Comparison of ENCODE assay signal across 18 cellular contexts in genomic region chr1:16015960-16016901, GRCh38. TPM values are rescaled to one million over a fixed set of nuclear protein-coding genes. Genes with fewer than 3 reads are reported as not detected.
DNase-seq lines count a peak whose midpoint lies in the region; ATAC-seq lines count a peak whose summit lies in the region.
"Had no signal": no experiment of that assay in that cellular context is flagged by ENCODE, and none has a peak within 500 bp of the region (broad histone marks: within the 10 kb centered on the region; RNA-seq: fewer than 3 reads in every experiment).

No MANE protein-coding gene starts in this region.

- in situ Hi-C loops in G401 (cut with HindIII; ENCODE audit: low sequenced_read_pairs), result no loop called here

- peak; percentile 33 for DNase-seq in G401 (ENCODE audit: low spot score)
- DNase-seq in adipocyte (ENCODE audit: low read depth), result peak; percentile 27
- peak; percentile 80 for DNase-seq in left ventricle myocardium superior
- DNase-seq in DMS79 (lab: John Stamatoyannopoulos, UW), result no peak
- no peak for DNase-seq in AG08396 (ENCODE audit: low spot score)
- DNase-seq in activated naive CD8-positive, alpha-beta T cell treated with anti-CD3 and anti-CD28 coated beads, Interleukin-2, amount 50 U/mL, for 24 hours, result no peak
- DNase-seq: activated CD4-positive, alpha-beta T cell treated with anti-CD3 and anti-CD28 coated beads for 4 hours; AML-193; DND-41; effector memory CD8-positive, alpha-beta T cell; GOT3; stimulated activated CD4-positive, alpha-beta T cell treated with anti-CD3 and anti-CD28 coated beads, Interleukin-12 subunit alpha, Interleukin-12 subunit beta, amount 100 ng/mL, for 4 hours had no signal

- no peak overlapping the region for H3K27ac Mint-ChIP-seq in activated naive CD8-positive, alpha-beta T cell treated with anti-CD3 and anti-CD28 coated beads, Interleukin-2, amount 50 U/mL, for 24 hours
- H3K27ac Mint-ChIP-seq: activated T-helper 1 cell treated with anti-CD3 and anti-CD28 coated beads, Interleukin-12 subunit alpha, Interleukin-12 subunit beta, Interleukin-2, Interleukin-4 antibody, amounts not matched to agents 30 ng/mL and 10 ng/mL and 1 ng/mL, durations not matched to agents 14 hours and 24 hours and 36 hours; T-helper 1 cell treated with Interleukin-12 subunit alpha and Interleukin-12 subunit beta and Interleukin-4 antibody, amounts not matched to agents 30 μg/mL and 1 μg/mL, for 36 hours had no signal

- peak overlapping the region; percentile 90 for H3K9ac ChIP-seq in adipocyte (ENCODE audit: low read length)
- peak overlapping the region; percentile 92 to 100 (median 98) for H3K9ac ChIP-seq in skeletal muscle tissue (ENCODE audit: low read depth in 1 of 3, low read length in 3 of 3)

- peak overlapping the region; percentile 79 for H3K4me3 ChIP-seq in adipocyte (ENCODE audit: low read length)
- H3K4me3 ChIP-seq in skeletal muscle tissue (ENCODE audit: low read length in 3 of 3), result peak overlapping the region; percentile 85 to 94 (median 89)
- H3K4me3 ChIP-seq: left lung had no signal

- no peaks in the 10 kb centered on the region for H3K27me3 ChIP-seq in adipocyte (replicated peaks; ENCODE audit: control insufficient read depth, insufficient read depth, low read length)
- no peaks in the 10 kb centered on the region for H3K27me3 ChIP-seq in skeletal muscle tissue (ENCODE audit: control insufficient read depth in 3 of 3, insufficient read depth in 3 of 3, low read length in 3 of 3)

- H3K36me3 Mint-ChIP-seq in activated naive CD8-positive, alpha-beta T cell treated with anti-CD3 and anti-CD28 coated beads, Interleukin-2, amount 50 U/mL, for 24 hours (ENCODE audit: low read depth), result no peaks in the 10 kb centered on the region

- H3K36me3 ChIP-seq in adipocyte (ENCODE audit: control insufficient read depth, insufficient read depth, low read length, severe bottlenecking), result no peaks in the 10 kb centered on the region
- H3K36me3 ChIP-seq in skeletal muscle tissue (ENCODE audit: control insufficient read depth in 3 of 3, insufficient read depth in 3 of 3, low read length in 3 of 3), result peaks cover 0 to 17% (median 5%) of the 10 kb centered on the region in 3 donors
- H3K36me3 ChIP-seq: left lung had no signal

- peaks cover 24% of the 10 kb centered on the region for H3K4me1 Mint-ChIP-seq in activated naive CD8-positive, alpha-beta T cell treated with anti-CD3 and anti-CD28 coated beads, Interleukin-2, amount 50 U/mL, for 24 hours

- intact Hi-C loops in left ventricle myocardium superior (cut with micrococcal nuclease), result no loop called here

- peak overlapping the region; percentile 99 for H3K27ac ChIP-seq in skeletal muscle tissue (ENCODE audit: low read depth, low read length)

- no peaks in the 10 kb centered on the region for H3K9me3 Mint-ChIP-seq in activated naive CD8-positive, alpha-beta T cell treated with anti-CD3 and anti-CD28 coated beads, Interleukin-2, amount 50 U/mL, for 24 hours
- H3K9me3 Mint-ChIP-seq: activated T-helper 1 cell treated with anti-CD3 and anti-CD28 coated beads, Interleukin-12 subunit alpha, Interleukin-12 subunit beta, Interleukin-2, Interleukin-4 antibody, amounts not matched to agents 30 ng/mL and 10 ng/mL and 1 ng/mL, durations not matched to agents 14 hours and 24 hours and 36 hours; effector memory CD8-positive, alpha-beta T cell; neural crest cell; T-helper 1 cell treated with Interleukin-12 subunit alpha and Interleukin-12 subunit beta and Interleukin-4 antibody, amounts not matched to agents 30 μg/mL and 1 μg/mL, for 36 hours had no signal

- peaks cover 70% of the 10 kb centered on the region for H3K4me1 ChIP-seq in adipocyte (ENCODE audit: control insufficient read depth, insufficient read depth, low read length)
- peaks cover 66 to 79% (median 68%) of the 10 kb centered on the region in 3 donors for H3K4me1 ChIP-seq in skeletal muscle tissue (ENCODE audit: control insufficient read depth in 3 of 3, insufficient read depth in 3 of 3, low read length in 3 of 3)

- peaks cover 11% of the 10 kb centered on the region for H3K27me3 Mint-ChIP-seq in activated naive CD8-positive, alpha-beta T cell treated with anti-CD3 and anti-CD28 coated beads, Interleukin-2, amount 50 U/mL, for 24 hours

- ATAC-seq in left ventricle myocardium superior (peak; percentile 1), HG02623 (IDR thresholded peaks at IDR 0.05; ENCODE audit: unreplicated experiment) (no peak)
- no peak for ATAC-seq in activated naive CD8-positive, alpha-beta T cell treated with anti-CD3 and anti-CD28 coated beads, Interleukin-2, amount 50 U/mL, for 24 hours
- ATAC-seq: effector memory CD8-positive, alpha-beta T cell; left lung had no signal

- H3K9me3 ChIP-seq in adipocyte (ENCODE audit: control insufficient read depth, low read length) (no peaks in the 10 kb centered on the region), skeletal muscle tissue (ENCODE audit: control insufficient read depth in 3 of 3, low read length in 3 of 3) (no peaks in the 10 kb centered on the region)
- H3K9me3 ChIP-seq: left lung had no signal

- no peak overlapping the region for H3K4me3 Mint-ChIP-seq in activated naive CD8-positive, alpha-beta T cell treated with anti-CD3 and anti-CD28 coated beads, Interleukin-2, amount 50 U/mL, for 24 hours
- H3K4me3 Mint-ChIP-seq: activated T-helper 1 cell treated with anti-CD3 and anti-CD28 coated beads, Interleukin-12 subunit alpha, Interleukin-12 subunit beta, Interleukin-2, Interleukin-4 antibody, amounts not matched to agents 30 ng/mL and 10 ng/mL and 1 ng/mL, durations not matched to agents 14 hours and 24 hours and 36 hours; effector memory CD8-positive, alpha-beta T cell; neural crest cell; T-helper 1 cell treated with Interleukin-12 subunit alpha and Interleukin-12 subunit beta and Interleukin-4 antibody, amounts not matched to agents 30 μg/mL and 1 μg/mL, for 36 hours had no signal

RNA-seq across cellular contexts. Expression of gene HSPB7, which starts 1.6 kb away (rescaled TPM):
- 3.2 and 7.1 TPM in 2 replicates for total RNA-seq in G401 (2014; rRNA removed; shearing (Covaris generic))
- total RNA-seq in left ventricle myocardium superior (3,996 TPM), skeletal muscle tissue (5.7 TPM)
- total RNA-seq: activated T-helper 1 cell treated with anti-CD3 and anti-CD28 coated beads, Interleukin-12 subunit alpha, Interleukin-12 subunit beta, Interleukin-2, Interleukin-4 antibody, amounts not matched to agents 30 ng/mL and 10 ng/mL and 1 ng/mL, durations not matched to agents 14 hours and 24 hours and 36 hours; neural crest cell had no signal

RNA-seq across cellular contexts. Expression of gene CLCNKA, which starts 5.6 kb away (rescaled TPM):
- total RNA-seq in G401 (2014; rRNA removed; shearing (Covaris generic)), result 0.31 and 1.1 TPM in 2 replicates
- total RNA-seq in left ventricle myocardium superior, result 0.15 TPM
- under 0.01 TPM for total RNA-seq in skeletal muscle tissue
- total RNA-seq: activated T-helper 1 cell treated with anti-CD3 and anti-CD28 coated beads, Interleukin-12 subunit alpha, Interleukin-12 subunit beta, Interleukin-2, Interleukin-4 antibody, amounts not matched to agents 30 ng/mL and 10 ng/mL and 1 ng/mL, durations not matched to agents 14 hours and 24 hours and 36 hours; neural crest cell had no signal

RNA-seq across cellular contexts. Expression of gene SRARP, which starts 12.2 kb away (rescaled TPM):
- total RNA-seq in G401 (2014; rRNA removed; shearing (Covaris generic)), result not detected in 2 replicates
- total RNA-seq in left ventricle myocardium superior, result 0.84 TPM
- total RNA-seq in skeletal muscle tissue, result not detected
- total RNA-seq: activated T-helper 1 cell treated with anti-CD3 and anti-CD28 coated beads, Interleukin-12 subunit alpha, Interleukin-12 subunit beta, Interleukin-2, Interleukin-4 antibody, amounts not matched to agents 30 ng/mL and 10 ng/mL and 1 ng/mL, durations not matched to agents 14 hours and 24 hours and 36 hours; left lung; neural crest cell had no signal

RNA-seq across cellular contexts. Expression of gene CLCNKB, which starts 27.4 kb away (rescaled TPM):
- total RNA-seq in G401 (2014; rRNA removed; shearing (Covaris generic)), result 1.3 TPM in 1 of 2 replicates, not detected in the other
- total RNA-seq in left ventricle myocardium superior (2.1 TPM), skeletal muscle tissue (not detected)
- total RNA-seq: activated T-helper 1 cell treated with anti-CD3 and anti-CD28 coated beads, Interleukin-12 subunit alpha, Interleukin-12 subunit beta, Interleukin-2, Interleukin-4 antibody, amounts not matched to agents 30 ng/mL and 10 ng/mL and 1 ng/mL, durations not matched to agents 14 hours and 24 hours and 36 hours had no signal

RNA-seq across cellular contexts. Expression of gene ZBTB17, which starts 40.3 kb away (rescaled TPM):
- total RNA-seq in G401 (2014; rRNA removed; shearing (Covaris generic)), result 32.8 and 43.4 TPM in 2 replicates
- total RNA-seq in left ventricle myocardium superior, result 27.3 TPM
- total RNA-seq in skeletal muscle tissue, result 23.5 TPM

Comparison
In these comparisons a context has a peak if more than half of its experiments do, and no peak if none do; other contexts are left out.
1. DNase-seq: peak in G401 (single experiment), adipocyte (single experiment) and left ventricle myocardium superior (single experiment); none in DMS79 (single experiment), AG08396 (single experiment) and activated naive CD8-positive, alpha-beta T cell treated with anti-CD3 and anti-CD28 coated beads, Interleukin-2, amount 50 U/mL, for 24 hours (single experiment).
2. RNA of gene HSPB7, which starts 1.6 kb away (total RNA-seq): 3,996 TPM in left ventricle myocardium superior (single experiment); 3.2 to 7.1 TPM in G401 and 5.7 TPM in skeletal muscle tissue (single experiment); every median in the first group is over 100 times any median in the second.